In genomic region chr11:65047581-65048422, GRCh38 we compare ENCODE assay signal across 8 cellular contexts. TPM values are rescaled to one million over a fixed set of nuclear protein-coding genes. Genes with fewer than 3 reads are reported as not detected.
DNase-seq lines count a peak whose midpoint lies in the region; ATAC-seq, FAIRE-seq and TF ChIP-seq lines count a peak whose summit lies in the region.
"Had no signal": no experiment of that assay in that cellular context is flagged by ENCODE, and none has a peak within 500 bp of the region (broad histone marks: within the 10 kb centered on the region; RNA-seq: fewer than 3 reads in every experiment).

No MANE protein-coding gene starts in this region.

- in situ Hi-C loops in GM12878 (cut with MboI): no loop called here
- in situ Hi-C loops in HAP-1 (cut with MboI; ENCODE audit: low sequenced_read_pairs): no loop called here

- H3K27ac ChIP-seq in GM12878 (ENCODE audit: control insufficient read depth, insufficient read depth): no peak overlapping the region

- TF ChIP-seq CTCF in GM12864 (IDR thresholded peaks at IDR 0.05; ENCODE audit: low read depth, low read length, missing control alignments) (no peak), GM12878 (IDR thresholded peaks at IDR 0.05 in 2 of 3, conservative IDR thresholded peaks at IDR 0.05 in 1 of 3; ENCODE audit: control insufficient read depth in 2 of 3, extremely low read depth in 1 of 3, insufficient read depth in 1 of 3, low read depth in 3 of 3, low read length in 3 of 3) (no peak), natural killer cell (IDR thresholded peaks at IDR 0.05) (no peak)

- H3K4me2 ChIP-seq in GM12878 (ENCODE audit: control insufficient read depth, insufficient read depth): peak overlapping the region; percentile 77

- no peak for TF ChIP-seq POLR2A in GM12878 (IDR thresholded peaks at IDR 0.05; ENCODE audit: low read depth, low read length)

- no peak for FAIRE-seq in GM12878 (lab: Jason Lieb, UNC)

- intact Hi-C loops in GM12878 (cut with micrococcal nuclease; ENCODE audit: unreplicated experiment): no loop called here
- intact Hi-C loops in natural killer cell (cut with micrococcal nuclease): no loop called here

- no peaks in the 10 kb centered on the region for H4K20me1 ChIP-seq in GM12878 (ENCODE audit: control insufficient read depth, insufficient read depth)

- H3K9me3 Mint-ChIP-seq in natural killer cell: no peaks in the 10 kb centered on the region
- H3K9me3 Mint-ChIP-seq: nephron had no signal

- DNase-seq in GM12864 (ENCODE audit: low read depth) (no peak), GM12878 (ENCODE audit: low read depth, low spot score) (no peak), natural killer cell (peak; percentile 27), DMS53 treated with DMSO at 0.1 percent for 48 hours (lab: John Stamatoyannopoulos, UW; ENCODE audit: unreplicated experiment) (no peak), HAP-1 (ENCODE audit: low spot score in 2 of 2) (no peak)

- H3K9me3 ChIP-seq in GM12878 (replicated peaks; ENCODE audit: control insufficient read depth, insufficient read depth, low read length) (no peaks in the 10 kb centered on the region), HAP-1 (no peaks in the 10 kb centered on the region)

- CTCF ChIA-PET in GM12878 (lab: Yijun Ruan, JAX): no interaction called here

- ATAC-seq in GM12878 (no peak), natural killer cell (peak; percentile 75 to 86 (median 84)), HG02571 (IDR thresholded peaks at IDR 0.05; ENCODE audit: unreplicated experiment) (no peak)
- ATAC-seq: SK-N-SH treated with all-trans-retinoic acid at 6 μM for 48 hours had no signal

- H3K4me3 ChIP-seq in GM12864 (ENCODE audit: low read depth, low read length) (peak overlapping the region; percentile 42), GM12878 (no peak overlapping the region), HAP-1 (no peak overlapping the region)

- H3K4me1 ChIP-seq in GM12878 (ENCODE audit: control insufficient read depth, insufficient read depth, low read length) (peaks cover 11% of the 10 kb centered on the region), HAP-1 (peaks cover 2% of the 10 kb centered on the region)

- peak overlapping the region; percentile 90 for H3K4me3 Mint-ChIP-seq in natural killer cell

- peaks cover 14 to 28% of the 10 kb centered on the region in 2 donors for H3K4me1 Mint-ChIP-seq in natural killer cell

- TF ChIP-seq EP300 in GM12878 (IDR thresholded peaks at IDR 0.05; ENCODE audit: borderline replicate concordance in 1 of 2, control insufficient read depth in 1 of 2, low read depth in 2 of 2, low read length in 2 of 2): no peak

- SMC1A ChIA-PET in GM12878 (lab: Charles Lee; ENCODE audit: uncharacterized antibody, unreplicated experiment): no interaction called here

- RAD21 ChIA-PET in GM12878 (lab: Charles Lee; ENCODE audit: unreplicated experiment): no interaction called here

- peak overlapping the region; percentile 19; the same call in 1 of the 2 replicates for H3K9ac ChIP-seq in GM12878 (ENCODE audit: control insufficient read depth, insufficient read depth, low read length)

- no peaks in the 10 kb centered on the region for H3K27me3 Mint-ChIP-seq in natural killer cell (ENCODE audit: low read depth in 2 of 2)

- TF ChIP-seq RAD21 in GM12878 (IDR thresholded peaks at IDR 0.05; ENCODE audit: insufficient read depth, low read depth, low read length): no peak

- H3K27ac Mint-ChIP-seq in natural killer cell: peak overlapping the region; percentile 50 to 85
- H3K27ac Mint-ChIP-seq: nephron had no signal

- no peaks in the 10 kb centered on the region for H3K79me2 ChIP-seq in GM12878 (ENCODE audit: control insufficient read depth, insufficient read depth, low read length)

- H3K27me3 ChIP-seq in GM12878 (replicated peaks in 1 of 2; ENCODE audit: control insufficient read depth in 2 of 2, insufficient read depth in 2 of 2, low read length in 1 of 2) (no peaks in the 10 kb centered on the region), HAP-1 (ENCODE audit: low read depth) (no peaks in the 10 kb centered on the region)

- H3K36me3 ChIP-seq in GM12878 (ENCODE audit: control insufficient read depth in 2 of 2, insufficient read depth in 2 of 2, low read length in 1 of 2): peaks cover 0 to 5% of the 10 kb centered on the region in 2 experiments; a peak in 3 of 4 replicates
- H3K36me3 ChIP-seq in HAP-1 (replicated peaks): peaks cover 19% of the 10 kb centered on the region

- POLR2A ChIA-PET in GM12878 (lab: Charles Lee): no interaction called here

- no TSS peak for BruUV-seq in GM12878 (replicated peaks; lab: Mats Ljungman, UMichigan)

- 70% methylated on average over 52 of the region's 56 CpGs for WGBS in GM12878 (ENCODE audit: insufficient coverage, insufficient replicate concordance, low lambda C conversion rate, missing lambda C conversion rate)

- no peaks in the 10 kb centered on the region for H3K36me3 Mint-ChIP-seq in natural killer cell

- H2AFZ ChIP-seq in GM12878 (ENCODE audit: control insufficient read depth, low read depth, low read length): peak overlapping the region; percentile 66

RNA-seq across cellular contexts. Expression of gene SAC3D1, which starts 6.8 kb away (rescaled TPM):
- 3.2 and 4.1 TPM in 2 replicates for total RNA-seq in GM12878 (2013; cell fraction: nucleolus; rRNA removed)
- 11.9 and 16.2 TPM in 2 replicates for total RNA-seq in GM12878 (2014; rRNA removed)
- 6.8 and 8.1 TPM in 2 replicates for total RNA-seq in GM12878 (2014; rRNA removed; fragmentation: Illumina TruSeq; extraction: Trizol)
- 32.5 and 34.9 TPM in 2 replicates for total RNA-seq in GM12878 (2021)
- 1.0 TPM for polyA plus RNA-seq in GM12878 (2011; ENCODE audit: low read depth)
- polyA plus RNA-seq in GM12878 (2011; rRNA removed): 2.5 and 4.7 TPM in 2 replicates
- polyA plus RNA-seq in GM12878 (2011; cell fraction: cytosol; rRNA removed): 11.3 and 19.5 TPM in 2 replicates
- polyA plus RNA-seq in GM12878 (2011; cell fraction: nucleus; rRNA removed): 9.7 and 16.3 TPM in 2 replicates
- polyA plus RNA-seq in GM12878 (2012): 11.1 and 12.5 TPM in 2 replicates
- polyA plus RNA-seq in GM12878 (2014; fragmentation: Illumina TruSeq; extraction: Trizol): 0.40 and 2.9 TPM in 2 replicates
- 1 to 10 TPM in 1 of 2 experiments, under 1 TPM in 1; 0.16 to 1.7 TPM for polyA plus RNA-seq in GM12878 (2014; fragmentation: Nextera tagmentation; extraction: Ambion mirVana)
- polyA plus RNA-seq in GM12878 (2014; rRNA removed): 26.3 and 27.0 TPM in 2 replicates
- polyA plus RNA-seq in GM12878 (2016; fragmentation: Nextera tagmentation; extraction: Ambion mirVana): 10 to 100 TPM; 28.6 to 44.6 TPM
- polyA minus RNA-seq in GM12878 (2011; rRNA and poly(A)+ RNA removed): 5.1 and 7.9 TPM in 2 replicates
- 5.9 and 11.5 TPM in 2 replicates for polyA minus RNA-seq in GM12878 (2011; cell fraction: cytosol; rRNA and poly(A)+ RNA removed)
- polyA minus RNA-seq in GM12878 (2011; cell fraction: nucleus; rRNA and poly(A)+ RNA removed): 1.8 and 4.2 TPM in 2 replicates
- total RNA-seq in natural killer cell: 1 to 10 TPM; 2.0 to 3.5 (median 2.8) TPM

RNA-seq across cellular contexts. Expression of gene NAALADL1, which starts 10.6 kb away (rescaled TPM):
- total RNA-seq in GM12878 (2013; cell fraction: nucleolus; rRNA removed): 0.95 and 1.0 TPM in 2 replicates
- total RNA-seq in GM12878 (2014; rRNA removed) (4.7 TPM in 2 replicates), GM12878 (2014; rRNA removed; fragmentation: Illumina TruSeq; extraction: Trizol) (2.7 and 4.2 TPM in 2 replicates), GM12878 (2021) (3.3 and 4.0 TPM in 2 replicates), natural killer cell (10 to 100 TPM; 41.6 to 54.1 (median 46.0) TPM)
- 6.5 TPM for polyA plus RNA-seq in GM12878 (2011; ENCODE audit: low read depth)
- polyA plus RNA-seq in GM12878 (2011; rRNA removed) (0.24 and 0.77 TPM in 2 replicates), GM12878 (2014; fragmentation: Illumina TruSeq; extraction: Trizol) (0.27 and 1.6 TPM in 2 replicates), GM12878 (2014; fragmentation: Nextera tagmentation; extraction: Ambion mirVana) (1 to 10 TPM; 1.3 TPM), GM12878 (2014; rRNA removed) (5.5 and 7.1 TPM in 2 replicates), GM12878 (2016; fragmentation: Nextera tagmentation; extraction: Ambion mirVana) (1 to 10 TPM; 1.1 to 1.4 TPM)
- 0.25 and 0.70 TPM in 2 replicates for polyA plus RNA-seq in GM12878 (2011; cell fraction: cytosol; rRNA removed)
- 1.5 and 2.4 TPM in 2 replicates for polyA plus RNA-seq in GM12878 (2011; cell fraction: nucleus; rRNA removed)
- 11.2 and 13.3 TPM in 2 replicates for polyA plus RNA-seq in GM12878 (2012)
- 0.15 TPM in 1 of 2 replicates, not detected in the other for polyA minus RNA-seq in GM12878 (2011; rRNA and poly(A)+ RNA removed)
- polyA minus RNA-seq in GM12878 (2011; cell fraction: cytosol; rRNA and poly(A)+ RNA removed): not detected in 2 replicates
- polyA minus RNA-seq in GM12878 (2011; cell fraction: nucleus; rRNA and poly(A)+ RNA removed): not detected in 2 replicates

RNA-seq across cellular contexts. Expression of gene SNX15, which starts 20.6 kb away (rescaled TPM):
- 9.9 and 10.9 TPM in 2 replicates for total RNA-seq in GM12878 (2013; cell fraction: nucleolus; rRNA removed)
- total RNA-seq in GM12878 (2014; rRNA removed) (17.7 and 18.4 TPM in 2 replicates), GM12878 (2014; rRNA removed; fragmentation: Illumina TruSeq; extraction: Trizol) (10.0 and 11.4 TPM in 2 replicates), GM12878 (2021) (23.4 and 24.0 TPM in 2 replicates), natural killer cell (10 to 100 TPM; 16.9 to 28.1 (median 27.1) TPM)
- 4.9 TPM for polyA plus RNA-seq in GM12878 (2011; ENCODE audit: low read depth)
- polyA plus RNA-seq in GM12878 (2011; rRNA removed) (0.39 and 2.7 TPM in 2 replicates), GM12878 (2014; fragmentation: Illumina TruSeq; extraction: Trizol) (0.35 and 14.8 TPM in 2 replicates), GM12878 (2014; fragmentation: Nextera tagmentation; extraction: Ambion mirVana) (1 to 10 TPM; 2.4 to 3.3 TPM), GM12878 (2014; rRNA removed) (17.4 and 18.3 TPM in 2 replicates), GM12878 (2016; fragmentation: Nextera tagmentation; extraction: Ambion mirVana) (10 to 100 TPM; 18.3 to 19.8 TPM)
- polyA plus RNA-seq in GM12878 (2011; cell fraction: cytosol; rRNA removed): 12.2 and 13.6 TPM in 2 replicates
- 7.6 and 10.8 TPM in 2 replicates for polyA plus RNA-seq in GM12878 (2011; cell fraction: nucleus; rRNA removed)
- polyA plus RNA-seq in GM12878 (2012): 11.9 and 13.4 TPM in 2 replicates
- 3.1 and 6.1 TPM in 2 replicates for polyA minus RNA-seq in GM12878 (2011; rRNA and poly(A)+ RNA removed)
- polyA minus RNA-seq in GM12878 (2011; cell fraction: cytosol; rRNA and poly(A)+ RNA removed): 2.3 and 3.7 TPM in 2 replicates
- 2.2 and 2.6 TPM in 2 replicates for polyA minus RNA-seq in GM12878 (2011; cell fraction: nucleus; rRNA and poly(A)+ RNA removed)

RNA-seq across cellular contexts. Expression of gene ARL2, which starts 33.8 kb away (rescaled TPM):
- 12.4 and 13.8 TPM in 2 replicates for total RNA-seq in GM12878 (2013; cell fraction: nucleolus; rRNA removed)
- total RNA-seq in GM12878 (2014; rRNA removed) (109 and 113 TPM in 2 replicates), GM12878 (2014; rRNA removed; fragmentation: Illumina TruSeq; extraction: Trizol) (46.6 and 49.1 TPM in 2 replicates), GM12878 (2021) (75.1 and 78.4 TPM in 2 replicates), natural killer cell (10 to 100 TPM; 19.9 to 20.5 (median 20.2) TPM)
- polyA plus RNA-seq in GM12878 (2011; ENCODE audit: low read depth): 38.1 TPM
- polyA plus RNA-seq in GM12878 (2011; rRNA removed) (31.5 and 71.7 TPM in 2 replicates), GM12878 (2014; fragmentation: Illumina TruSeq; extraction: Trizol) (24.5 and 49.2 TPM in 2 replicates), GM12878 (2014; fragmentation: Nextera tagmentation; extraction: Ambion mirVana) (10 to 100 TPM in 1 of 2 experiments, 1 to 10 TPM in 1; 4.1 to 18.6 TPM), GM12878 (2014; rRNA removed) (112 and 123 TPM in 2 replicates), GM12878 (2016; fragmentation: Nextera tagmentation; extraction: Ambion mirVana) (100 to 1,000 TPM; 137 to 138 TPM)
- 70.5 and 91.1 TPM in 2 replicates for polyA plus RNA-seq in GM12878 (2011; cell fraction: cytosol; rRNA removed)
- polyA plus RNA-seq in GM12878 (2011; cell fraction: nucleus; rRNA removed): 45.5 and 46.3 TPM in 2 replicates
- 65.4 and 81.8 TPM in 2 replicates for polyA plus RNA-seq in GM12878 (2012)
- 18.9 and 28.1 TPM in 2 replicates for polyA minus RNA-seq in GM12878 (2011; rRNA and poly(A)+ RNA removed)
- 29.0 and 29.4 TPM in 2 replicates for polyA minus RNA-seq in GM12878 (2011; cell fraction: cytosol; rRNA and poly(A)+ RNA removed)
- 7.7 and 10.0 TPM in 2 replicates for polyA minus RNA-seq in GM12878 (2011; cell fraction: nucleus; rRNA and poly(A)+ RNA removed)

RNA-seq across cellular contexts. Expression of gene CDCA5, which starts 36.0 kb away (rescaled TPM):
- 14.2 and 15.0 TPM in 2 replicates for total RNA-seq in GM12878 (2013; cell fraction: nucleolus; rRNA removed)
- 54.8 and 58.4 TPM in 2 replicates for total RNA-seq in GM12878 (2014; rRNA removed)
- total RNA-seq in GM12878 (2014; rRNA removed; fragmentation: Illumina TruSeq; extraction: Trizol): 46.1 and 47.9 TPM in 2 replicates
- 78.1 and 81.4 TPM in 2 replicates for total RNA-seq in GM12878 (2021)
- polyA plus RNA-seq in GM12878 (2011; ENCODE audit: low read depth): 25.0 TPM
- polyA plus RNA-seq in GM12878 (2011; rRNA removed): 32.4 and 44.0 TPM in 2 replicates
- 57.8 and 59.5 TPM in 2 replicates for polyA plus RNA-seq in GM12878 (2011; cell fraction: cytosol; rRNA removed)
- 41.6 and 51.2 TPM in 2 replicates for polyA plus RNA-seq in GM12878 (2011; cell fraction: nucleus; rRNA removed)
- 38.6 and 41.4 TPM in 2 replicates for polyA plus RNA-seq in GM12878 (2012)
- 44.7 and 71.4 TPM in 2 replicates for polyA plus RNA-seq in GM12878 (2014; fragmentation: Illumina TruSeq; extraction: Trizol)
- 10 to 100 TPM; 21.2 to 34.3 TPM for polyA plus RNA-seq in GM12878 (2014; fragmentation: Nextera tagmentation; extraction: Ambion mirVana)
- 77.6 and 80.6 TPM in 2 replicates for polyA plus RNA-seq in GM12878 (2014; rRNA removed)
- 100 to 1,000 TPM; 105 to 107 TPM for polyA plus RNA-seq in GM12878 (2016; fragmentation: Nextera tagmentation; extraction: Ambion mirVana)
- 23.2 and 37.9 TPM in 2 replicates for polyA minus RNA-seq in GM12878 (2011; rRNA and poly(A)+ RNA removed)
- 17.2 and 25.3 TPM in 2 replicates for polyA minus RNA-seq in GM12878 (2011; cell fraction: cytosol; rRNA and poly(A)+ RNA removed)
- 15.6 and 19.2 TPM in 2 replicates for polyA minus RNA-seq in GM12878 (2011; cell fraction: nucleus; rRNA and poly(A)+ RNA removed)
- total RNA-seq in natural killer cell: 1 to 10 TPM; 3.3 to 6.8 (median 3.8) TPM

Comparison
In these comparisons a context has a peak if more than half of its experiments do, and no peak if none do; other contexts are left out.
1. ATAC-seq: peak in natural killer cell (3 of 3); none in GM12878 (single experiment) and HG02571 (single experiment).
2. RNA of gene NAALADL1, which starts 10.6 kb away (total RNA-seq): 41.6 to 54.1 TPM in natural killer cell; 0.95 to 4.7 TPM in GM12878; every median in the first group is over 4 times any median in the second.